Comparison of ENCODE assay signal across 15 cellular contexts in the genomic region with DNA sequence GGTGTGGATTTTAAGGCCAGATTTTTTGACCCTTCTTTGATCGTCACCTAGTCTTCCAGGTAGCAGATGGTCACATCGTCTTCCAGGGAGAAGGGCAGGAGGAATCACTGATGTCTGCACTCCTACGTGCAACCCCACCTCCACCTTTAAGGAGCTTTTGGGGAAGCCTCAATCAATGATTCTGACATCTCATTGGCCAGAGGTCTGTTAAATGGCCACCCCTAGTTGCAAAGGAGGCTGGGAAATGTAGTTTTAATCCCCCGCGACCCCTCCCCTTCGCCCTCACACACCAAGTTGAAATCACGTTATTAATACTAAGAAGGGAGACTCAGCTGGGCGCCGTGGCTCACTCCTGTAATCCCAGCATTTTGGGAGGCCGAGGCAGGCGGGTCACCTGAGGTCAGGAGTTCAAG.
DNase-seq lines count a peak whose midpoint lies in the region; TF ChIP-seq lines count a peak whose summit lies in the region.
"Had no signal": no experiment of that assay in that cellular context is flagged by ENCODE, and none has a peak within 500 bp of the region (broad histone marks: within the 10 kb centered on the region; RNA-seq: fewer than 3 reads in every experiment).

No MANE protein-coding gene starts in this region.

- TF ChIP-seq CTCF in glutamatergic neuron (IDR thresholded peaks at IDR 0.05; ENCODE audit: partially characterized antibody, unreplicated experiment), result no peak
- TF ChIP-seq CTCF in smooth muscle cell (IDR thresholded peaks at IDR 0.05; ENCODE audit: borderline replicate concordance, insufficient read depth, poor library complexity, severe bottlenecking), result no peak
- TF ChIP-seq CTCF in left ventricle myocardium inferior (IDR thresholded peaks at IDR 0.05; ENCODE audit: borderline replicate concordance), result no peak

- H3K4me1 ChIP-seq in smooth muscle cell (ENCODE audit: low read depth), result peaks cover 51% of the 10 kb centered on the region
- H3K4me1 ChIP-seq in left ventricle myocardium inferior, result peaks cover 54% of the 10 kb centered on the region

- H3K4me3 Mint-ChIP-seq in glutamatergic neuron (ENCODE audit: unreplicated experiment), result peak overlapping the region; percentile 89
- H3K4me3 Mint-ChIP-seq: stimulated activated naive CD8-positive, alpha-beta T cell treated with anti-CD3 and anti-CD28 coated beads, Interleukin-15, Interleukin-2, amounts not matched to agents 100 ng/mL and 50 ng/mL, for 24 hours had no signal

- no peak overlapping the region for H2AFZ ChIP-seq in smooth muscle cell (ENCODE audit: low read depth)
- H2AFZ ChIP-seq: parathyroid adenoma had no signal

- peaks cover 26% of the 10 kb centered on the region for H3K4me1 Mint-ChIP-seq in glutamatergic neuron (ENCODE audit: low read depth, unreplicated experiment)

- H3K4me3 ChIP-seq in H7 (ENCODE audit: insufficient read depth, low read depth, low read length), result no peak overlapping the region
- H3K4me3 ChIP-seq in smooth muscle cell, result no peak overlapping the region
- H3K4me3 ChIP-seq in left ventricle myocardium inferior, result no peak overlapping the region
- H3K4me3 ChIP-seq: lung had no signal

- peaks cover 20% of the 10 kb centered on the region for H3F3A ChIP-seq in smooth muscle cell (ENCODE audit: low read depth)

- no peaks in the 10 kb centered on the region for H3K36me3 ChIP-seq in H7 (replicated peaks; ENCODE audit: control insufficient read depth, insufficient read depth, low read length)
- no peaks in the 10 kb centered on the region for H3K36me3 ChIP-seq in smooth muscle cell (ENCODE audit: low read depth)
- H3K36me3 ChIP-seq in left ventricle myocardium inferior, result no peaks in the 10 kb centered on the region

- H3K9ac ChIP-seq in smooth muscle cell (ENCODE audit: low read depth), result no peak overlapping the region
- H3K9ac ChIP-seq: KMS-11, parathyroid adenoma had no signal

- no peaks in the 10 kb centered on the region for H3K79me2 ChIP-seq in smooth muscle cell (ENCODE audit: low read depth)
- H3K79me2 ChIP-seq: parathyroid adenoma had no signal

- H3K27ac ChIP-seq in smooth muscle cell (ENCODE audit: low read depth) (no peak overlapping the region), left ventricle myocardium inferior (replicated peaks) (no peak overlapping the region)
- H3K27ac ChIP-seq: KMS-11, parathyroid adenoma, VCaP had no signal

- H4K20me1 ChIP-seq in smooth muscle cell (ENCODE audit: low read depth), result no peaks in the 10 kb centered on the region

- no peaks in the 10 kb centered on the region for H3K36me3 Mint-ChIP-seq in glutamatergic neuron (ENCODE audit: unreplicated experiment)

- no peaks in the 10 kb centered on the region for H3K27me3 ChIP-seq in H7 (ENCODE audit: control insufficient read depth, insufficient read depth, low read length)
- no peaks in the 10 kb centered on the region for H3K27me3 ChIP-seq in smooth muscle cell (ENCODE audit: low read depth)
- no peaks in the 10 kb centered on the region for H3K27me3 ChIP-seq in left ventricle myocardium inferior (ENCODE audit: low read depth)

- peaks cover 6% of the 10 kb centered on the region for H3K27me3 Mint-ChIP-seq in glutamatergic neuron (ENCODE audit: unreplicated experiment)
- H3K27me3 Mint-ChIP-seq: stimulated activated naive CD8-positive, alpha-beta T cell treated with anti-CD3 and anti-CD28 coated beads, Interleukin-15, Interleukin-2, amounts not matched to agents 100 ng/mL and 50 ng/mL, for 24 hours had no signal

- H3K27ac Mint-ChIP-seq in glutamatergic neuron (ENCODE audit: unreplicated experiment), result no peak overlapping the region
- H3K27ac Mint-ChIP-seq: stimulated activated naive CD8-positive, alpha-beta T cell treated with anti-CD3 and anti-CD28 coated beads, Interleukin-15, Interleukin-2, amounts not matched to agents 100 ng/mL and 50 ng/mL, for 24 hours had no signal

- peak overlapping the region; percentile 33 for H3K4me2 ChIP-seq in smooth muscle cell
- H3K4me2 ChIP-seq: KMS-11 had no signal

- H3K9me3 ChIP-seq in smooth muscle cell (replicated peaks; ENCODE audit: low read depth) (no peaks in the 10 kb centered on the region), left ventricle myocardium inferior (replicated peaks) (no peaks in the 10 kb centered on the region)

- peak; percentile 87 for DNase-seq in H7
- peak; percentile 1 for DNase-seq in NCI-H446 treated with DMSO at 0.1 percent for 48 hours (lab: John Stamatoyannopoulos, UW)
- DNase-seq in glutamatergic neuron, result peak; percentile 59
- DNase-seq in smooth muscle cell (lab: John Stamatoyannopoulos, UW; ENCODE audit: unreplicated experiment), result no peak
- no peak for DNase-seq in NK-92 (lab: John Stamatoyannopoulos, UW; ENCODE audit: unreplicated experiment)
- DNase-seq in left ventricle myocardium inferior, result no peak
- DNase-seq in stimulated activated CD4-positive, alpha-beta T cell treated with anti-CD3 and anti-CD28 coated beads, Interleukin-12 subunit alpha, Interleukin-12 subunit beta, amount 100 ng/mL, for 4 hours, result no peak
- DNase-seq: cortex of kidney, foreskin melanocyte, Right ventricle myocardium superior had no signal

- 29% methylated on average over 11 of the region's 11 CpGs for WGBS in smooth muscle cell (ENCODE audit: low lambda C conversion rate)

- intact Hi-C loops in left ventricle myocardium inferior (cut with micrococcal nuclease), result no loop called here

- H3K9me3 Mint-ChIP-seq in glutamatergic neuron (ENCODE audit: unreplicated experiment), result peaks cover 4% of the 10 kb centered on the region
- H3K9me3 Mint-ChIP-seq: stimulated activated naive CD8-positive, alpha-beta T cell treated with anti-CD3 and anti-CD28 coated beads, Interleukin-15, Interleukin-2, amounts not matched to agents 100 ng/mL and 50 ng/mL, for 24 hours had no signal

Comparison
In these comparisons a context has a peak if more than half of its experiments do, and no peak if none do; other contexts are left out.
1. DNase-seq: peak in H7 (single experiment), NCI-H446 treated with DMSO at 0.1 percent for 48 hours (single experiment) and glutamatergic neuron (single experiment); none in smooth muscle cell (single experiment), NK-92 (single experiment), left ventricle myocardium inferior (single experiment) and stimulated activated CD4-positive, alpha-beta T cell treated with anti-CD3 and anti-CD28 coated beads, Interleukin-12 subunit alpha, Interleukin-12 subunit beta, amount 100 ng/mL, for 4 hours (single experiment).